ENCODE assay signal across 19 cellular contexts in genomic region chr12:90010089-90010488, GRCh38.
DNase-seq lines count a peak whose midpoint lies in the region; ATAC-seq and TF ChIP-seq lines count a peak whose summit lies in the region.
"Had no signal": no experiment of that assay in that cellular context is flagged by ENCODE, and none has a peak within 500 bp of the region (broad histone marks: within the 10 kb centered on the region; RNA-seq: fewer than 3 reads in every experiment).

No MANE protein-coding gene starts in this region.

- peaks cover 7% of the 10 kb centered on the region for H3K4me1 Mint-ChIP-seq in brain

- H3K4me3 ChIP-seq in mesenchymal stem cell (ENCODE audit: insufficient read depth in 1 of 2, low read depth in 1 of 2, low read length in 2 of 2) = no peak overlapping the region
- H3K4me3 ChIP-seq: BLaER1 treated with 17β-estradiol and CSF1 and Interleukin-3, amounts not matched to agents 10 nM and 100 nM; upper lobe of left lung had no signal

- H3K27me3 ChIP-seq in mesenchymal stem cell (ENCODE audit: control insufficient read depth in 1 of 2, insufficient read depth in 1 of 2, low read length in 2 of 2) = no peaks in the 10 kb centered on the region
- H3K27me3 ChIP-seq: BLaER1 treated with 17β-estradiol and CSF1 and Interleukin-3, amounts not matched to agents 10 nM and 100 nM; upper lobe of left lung had no signal

- no peaks in the 10 kb centered on the region for H3K79me1 ChIP-seq in mesenchymal stem cell (replicated peaks; ENCODE audit: low read length, poor library complexity, severe bottlenecking)

- peak; percentile 2 for DNase-seq in COR-L47 (lab: John Stamatoyannopoulos, UW)
- DNase-seq in HT1080 (ENCODE audit: low read depth) = peak; percentile 49
- DNase-seq in mesenchymal stem cell = peak; percentile 22
- no peak for DNase-seq in Ammon's horn (ENCODE audit: low spot score)
- no peak for DNase-seq in posterior vena cava (ENCODE audit: low spot score)
- DNase-seq: central memory CD4-positive, alpha-beta T cell; DMS79 treated with DMSO at 0.1 percent for 48 hours; glutamatergic neuron; naive B cell; NCI-H2081; SIG-M5; stimulated activated CD4-positive, alpha-beta T cell treated with anti-CD3 and anti-CD28 coated beads, Interleukin-4, amount 100 ng/mL, for 24 hours; upper lobe of left lung had no signal

- no peak overlapping the region for H3K27ac Mint-ChIP-seq in brain
- H3K27ac Mint-ChIP-seq: stimulated activated effector memory CD8-positive, alpha-beta T cell treated with anti-CD3 and anti-CD28 coated beads, Interleukin-12 subunit alpha, Interleukin-12 subunit beta, amount 100 ng/mL, for 72 hours had no signal

- no peak overlapping the region for H2BK15ac ChIP-seq in mesenchymal stem cell (ENCODE audit: low read depth, poor library complexity, severe bottlenecking)

- intact Hi-C loops in posterior vena cava (cut with DNase I) = no loop called here

- no peaks in the 10 kb centered on the region for H3K36me3 Mint-ChIP-seq in brain
- H3K36me3 Mint-ChIP-seq: naive B cell; stimulated activated effector memory CD8-positive, alpha-beta T cell treated with anti-CD3 and anti-CD28 coated beads, Interleukin-12 subunit alpha, Interleukin-12 subunit beta, amount 100 ng/mL, for 72 hours had no signal

- no peak overlapping the region for H2BK120ac ChIP-seq in mesenchymal stem cell (ENCODE audit: low read depth, low read length)

- H3K27ac ChIP-seq in mesenchymal stem cell (ENCODE audit: low read length, poor library complexity, severe bottlenecking) = no peak overlapping the region
- H3K27ac ChIP-seq: BLaER1 treated with 17β-estradiol and CSF1 and Interleukin-3, amounts not matched to agents 10 nM and 100 nM; upper lobe of left lung had no signal

- H3K18ac ChIP-seq in mesenchymal stem cell (ENCODE audit: low read depth in 1 of 2, low read length in 2 of 2) = no peak overlapping the region

- H3K9me3 ChIP-seq in mesenchymal stem cell (ENCODE audit: control insufficient read depth, low read length) = no peaks in the 10 kb centered on the region
- H3K9me3 ChIP-seq: BLaER1 treated with 17β-estradiol and CSF1 and Interleukin-3, amounts not matched to agents 10 nM and 100 nM; upper lobe of left lung had no signal

- ATAC-seq in GM19351 (IDR thresholded peaks at IDR 0.05; ENCODE audit: unreplicated experiment) (no peak), GM21737 (IDR thresholded peaks at IDR 0.05; ENCODE audit: unreplicated experiment) (no peak)
- ATAC-seq: right cardiac atrium; stimulated activated effector memory CD8-positive, alpha-beta T cell treated with anti-CD3 and anti-CD28 coated beads, Interleukin-12 subunit alpha, Interleukin-12 subunit beta, amount 100 ng/mL, for 72 hours had no signal

- no peak overlapping the region for H3K4me3 Mint-ChIP-seq in brain
- H3K4me3 Mint-ChIP-seq: naive B cell; stimulated activated effector memory CD8-positive, alpha-beta T cell treated with anti-CD3 and anti-CD28 coated beads, Interleukin-12 subunit alpha, Interleukin-12 subunit beta, amount 100 ng/mL, for 72 hours had no signal

- no peak overlapping the region for H4K8ac ChIP-seq in mesenchymal stem cell (ENCODE audit: low read length)

- no peak overlapping the region for H3K4ac ChIP-seq in mesenchymal stem cell (ENCODE audit: low read depth in 1 of 2, low read length in 2 of 2)

- H3K27me3 Mint-ChIP-seq in brain = peaks cover 3% of the 10 kb centered on the region
- H3K27me3 Mint-ChIP-seq: naive B cell had no signal

- H3K36me3 ChIP-seq in mesenchymal stem cell (ENCODE audit: control insufficient read depth in 1 of 2, insufficient read depth in 2 of 2, low read depth in 1 of 2, low read length in 2 of 2) = no peaks in the 10 kb centered on the region
- H3K36me3 ChIP-seq: BLaER1 treated with 17β-estradiol and CSF1 and Interleukin-3, amounts not matched to agents 10 nM and 100 nM; upper lobe of left lung had no signal

- H2AFZ ChIP-seq in mesenchymal stem cell (ENCODE audit: low read depth, low read length) = no peak overlapping the region

- 96% methylated on average over 3 of the region's 3 CpGs for WGBS in mesenchymal stem cell

- no peak overlapping the region for H3K9ac ChIP-seq in mesenchymal stem cell (ENCODE audit: low read length)
- H3K9ac ChIP-seq: BLaER1 treated with 17β-estradiol and CSF1 and Interleukin-3, amounts not matched to agents 10 nM and 100 nM had no signal

- no peaks in the 10 kb centered on the region for H3K9me3 Mint-ChIP-seq in brain
- H3K9me3 Mint-ChIP-seq: stimulated activated effector memory CD8-positive, alpha-beta T cell treated with anti-CD3 and anti-CD28 coated beads, Interleukin-12 subunit alpha, Interleukin-12 subunit beta, amount 100 ng/mL, for 72 hours had no signal

- H3K23ac ChIP-seq in mesenchymal stem cell (ENCODE audit: low read length in 2 of 2) = no peak overlapping the region

- peak; percentile 25 to 44 for TF ChIP-seq CTCF in brain (conservative IDR thresholded peaks at IDR 0.05)

- no peak overlapping the region for H3K4me2 ChIP-seq in mesenchymal stem cell (ENCODE audit: low read length, poor library complexity, severe bottlenecking)
- H3K4me2 ChIP-seq: BLaER1 treated with 17β-estradiol and CSF1 and Interleukin-3, amounts not matched to agents 10 nM and 100 nM had no signal

- H2BK12ac ChIP-seq in mesenchymal stem cell (ENCODE audit: low read length in 2 of 2) = peak overlapping the region in 1 of 2 experiments; percentile 33

- no peak overlapping the region for H3K14ac ChIP-seq in mesenchymal stem cell (ENCODE audit: low read length in 2 of 2)

- no peak overlapping the region for H2BK5ac ChIP-seq in mesenchymal stem cell (ENCODE audit: low read depth, low read length, poor library complexity, severe bottlenecking)

- H2AK5ac ChIP-seq in mesenchymal stem cell (ENCODE audit: low read length, severe bottlenecking) = no peak overlapping the region

- H3K4me1 ChIP-seq in mesenchymal stem cell (ENCODE audit: control insufficient read depth, insufficient read depth, low read depth, low read length) = no peaks in the 10 kb centered on the region
- H3K4me1 ChIP-seq: upper lobe of left lung had no signal

- no peak overlapping the region for H4K91ac ChIP-seq in mesenchymal stem cell (ENCODE audit: low read length)

Comparison
In these comparisons a context has a peak if more than half of its experiments do, and no peak if none do; other contexts are left out.
1. DNase-seq: peak in COR-L47 (single experiment), HT1080 (single experiment) and mesenchymal stem cell (single experiment); none in Ammon's horn (single experiment) and posterior vena cava (single experiment).